In genomic region chr7:142063551-142064442, GRCh38 we compare ENCODE assay signal across 2 cellular contexts.
A peak's percentile ranks its signal among the peaks of the same experiment; 100 is the strongest.
TF ChIP-seq lines count a peak whose summit lies in the region.

No MANE protein-coding gene starts in this region.

TF ChIP-seq in liver, 16 proteins besides CTCF, POLR2A, EP300 and RAD21:
- no peak for TF ChIP-seq EGR1 (IDR thresholded peaks at IDR 0.05; ENCODE audit: low read depth in 2 of 2)
- no peak for TF ChIP-seq REST (IDR thresholded peaks at IDR 0.05)
- no peak for TF ChIP-seq ATF3 (IDR thresholded peaks at IDR 0.05)
- no peak for TF ChIP-seq NR2F2 (IDR thresholded peaks at IDR 0.05)
- no peak for TF ChIP-seq TAF1 (conservative IDR thresholded peaks at IDR 0.05)
- TF ChIP-seq MAX (IDR thresholded peaks at IDR 0.05) = no peak
- TF ChIP-seq JUND (IDR thresholded peaks at IDR 0.05) = no peak
- peak; percentile 65 to 66 for TF ChIP-seq HNF4A (conservative IDR thresholded peaks at IDR 0.05)

TF ChIP-seq in HepG2, 621 proteins besides CTCF, POLR2A, EP300 and RAD21:
- no peak for TF ChIP-seq ZSCAN9 (CRISPR knock-in tag; IDR thresholded peaks at IDR 0.05; ENCODE audit: borderline replicate concordance)
TF ChIP-seq in HepG2: peak in this region for 0.
